9 cellular contexts compared by ENCODE assay signal in the genomic region with DNA sequence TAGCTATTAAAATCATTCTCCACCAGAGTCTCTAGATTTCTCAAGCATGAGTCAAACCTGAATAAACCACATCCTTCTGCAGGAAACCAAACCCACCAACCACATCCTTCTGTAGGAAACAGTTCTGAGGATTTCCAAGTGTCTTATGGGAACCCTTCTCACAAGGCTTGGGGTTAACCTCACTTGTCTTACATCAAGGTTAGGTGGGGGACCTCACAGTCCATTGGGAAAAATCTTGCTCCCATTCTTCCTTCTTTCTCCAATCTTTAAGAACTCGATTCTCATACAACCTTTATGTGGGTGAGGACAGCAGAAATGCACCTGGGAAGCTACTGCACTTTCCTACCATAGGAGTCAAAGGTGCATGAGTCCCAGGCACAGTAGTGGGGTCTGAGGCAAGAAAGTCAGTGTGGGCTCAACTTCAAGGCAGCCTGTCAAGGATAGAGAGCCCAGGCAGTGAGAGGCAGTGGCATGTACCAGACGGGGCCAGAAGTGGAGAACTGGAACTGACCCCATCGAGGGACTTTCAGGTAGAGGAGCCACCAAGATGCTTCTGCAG.
A peak's percentile ranks its signal among the peaks of the same experiment; 100 is the strongest.
DNase-seq lines count a peak whose midpoint lies in the region; ATAC-seq and TF ChIP-seq lines count a peak whose summit lies in the region.
"Had no signal": no experiment of that assay in that cellular context is flagged by ENCODE, and none has a peak within 500 bp of the region (broad histone marks: within the 10 kb centered on the region; RNA-seq: fewer than 3 reads in every experiment).

No MANE protein-coding gene starts in this region.

- POLR2A ChIA-PET in PC-9 (lab: Charles Lee; ENCODE audit: unreplicated experiment) = no interaction called here

- peak overlapping the region; percentile 73 for H3K27ac Mint-ChIP-seq in activated naive CD8-positive, alpha-beta T cell treated with anti-CD3 and anti-CD28 coated beads, Interleukin-2, amount 50 U/mL, for 24 hours

- no peaks in the 10 kb centered on the region for H4K20me1 ChIP-seq in PC-9 (ENCODE audit: insufficient read depth)

- peak; percentile 41 for DNase-seq in RKO (ENCODE audit: low spot score)
- peak; percentile 38 for DNase-seq in activated naive CD8-positive, alpha-beta T cell treated with anti-CD3 and anti-CD28 coated beads, Interleukin-2, amount 50 U/mL, for 24 hours
- DNase-seq in retinal pigment epithelial cell (ENCODE audit: low read depth) = peak; percentile 35
- no peak for DNase-seq in PC-9
- no peak for DNase-seq in Right ventricle myocardium superior

- CTCF ChIA-PET in PC-9 (lab: Charles Lee) = no interaction called here

- H3K9me3 Mint-ChIP-seq in activated naive CD8-positive, alpha-beta T cell treated with anti-CD3 and anti-CD28 coated beads, Interleukin-2, amount 50 U/mL, for 24 hours = no peaks in the 10 kb centered on the region

- peaks cover 4% of the 10 kb centered on the region for H3K36me3 Mint-ChIP-seq in activated naive CD8-positive, alpha-beta T cell treated with anti-CD3 and anti-CD28 coated beads, Interleukin-2, amount 50 U/mL, for 24 hours (ENCODE audit: low read depth)

- peak overlapping the region; percentile 32 for H3K4me3 Mint-ChIP-seq in activated naive CD8-positive, alpha-beta T cell treated with anti-CD3 and anti-CD28 coated beads, Interleukin-2, amount 50 U/mL, for 24 hours

- intact Hi-C loops in PC-9 (cut with micrococcal nuclease; ENCODE audit: unreplicated experiment) = no loop called here
- intact Hi-C loops in Right ventricle myocardium superior (cut with DNase I) = no loop called here

- no peaks in the 10 kb centered on the region for H3K9me3 ChIP-seq in PC-9 (ENCODE audit: insufficient read depth, low read depth)
- H3K9me3 ChIP-seq: body of pancreas, vagina had no signal

- no peaks in the 10 kb centered on the region for H3K36me3 ChIP-seq in PC-9 (ENCODE audit: low read depth)
- H3K36me3 ChIP-seq: vagina had no signal

- ATAC-seq in GM18858 (IDR thresholded peaks at IDR 0.05; ENCODE audit: unreplicated experiment) (peak; percentile 99), HG02852 (IDR thresholded peaks at IDR 0.05; ENCODE audit: unreplicated experiment) (peak; percentile 98), Right ventricle myocardium superior (ENCODE audit: poor library complexity) (no peak)
- ATAC-seq in activated naive CD8-positive, alpha-beta T cell treated with anti-CD3 and anti-CD28 coated beads, Interleukin-2, amount 50 U/mL, for 24 hours = peak; percentile 88
- ATAC-seq: body of pancreas had no signal

- H3K27me3 ChIP-seq in PC-9 (ENCODE audit: insufficient read depth, low read depth) = no peaks in the 10 kb centered on the region
- H3K27me3 ChIP-seq: body of pancreas, vagina had no signal

- 0 out of 2 replicates have a peak, but pooled peaks cover 9% of the 10 kb centered on the region for H3K4me1 ChIP-seq in PC-9 (replicated peaks; ENCODE audit: insufficient read depth)
- H3K4me1 ChIP-seq: body of pancreas, vagina had no signal

- no peak overlapping the region for H2AFZ ChIP-seq in PC-9

- no peak overlapping the region for H3K4me3 ChIP-seq in retinal pigment epithelial cell (ENCODE audit: low read length)
- no peak overlapping the region for H3K4me3 ChIP-seq in PC-9
- H3K4me3 ChIP-seq: body of pancreas, vagina had no signal

- BruUV-seq in PC-9 (replicated peaks; lab: Mats Ljungman, UMichigan) = no TSS peak

- H3K27me3 Mint-ChIP-seq in activated naive CD8-positive, alpha-beta T cell treated with anti-CD3 and anti-CD28 coated beads, Interleukin-2, amount 50 U/mL, for 24 hours = peaks cover 47% of the 10 kb centered on the region

- H3K4me2 ChIP-seq in PC-9 = no peak overlapping the region

- no peak for TF ChIP-seq CTCF in retinal pigment epithelial cell (conservative IDR thresholded peaks at IDR 0.05; ENCODE audit: low read depth, low read length)
- TF ChIP-seq CTCF in PC-9 (conservative IDR thresholded peaks at IDR 0.05) = no peak

- no peaks in the 10 kb centered on the region for H3K79me2 ChIP-seq in PC-9 (ENCODE audit: low read depth)

- H3F3A ChIP-seq in PC-9 (ENCODE audit: insufficient read depth, low read depth) = no peaks in the 10 kb centered on the region

- H3K4me1 Mint-ChIP-seq in activated naive CD8-positive, alpha-beta T cell treated with anti-CD3 and anti-CD28 coated beads, Interleukin-2, amount 50 U/mL, for 24 hours = peaks cover 62% of the 10 kb centered on the region

- H3K9me2 ChIP-seq in PC-9 (ENCODE audit: insufficient read depth) = no peaks in the 10 kb centered on the region

- no peak overlapping the region for H3K27ac ChIP-seq in PC-9
- H3K27ac ChIP-seq: body of pancreas, vagina had no signal

Comparison
In these comparisons a context has a peak if more than half of its experiments do, and no peak if none do; other contexts are left out.
1. DNase-seq: peak in RKO (single experiment), activated naive CD8-positive, alpha-beta T cell treated with anti-CD3 and anti-CD28 coated beads, Interleukin-2, amount 50 U/mL, for 24 hours (single experiment) and retinal pigment epithelial cell (single experiment); none in PC-9 (0 of 2) and Right ventricle myocardium superior (single experiment).